8 cellular contexts compared by ENCODE assay signal in the genomic region with DNA sequence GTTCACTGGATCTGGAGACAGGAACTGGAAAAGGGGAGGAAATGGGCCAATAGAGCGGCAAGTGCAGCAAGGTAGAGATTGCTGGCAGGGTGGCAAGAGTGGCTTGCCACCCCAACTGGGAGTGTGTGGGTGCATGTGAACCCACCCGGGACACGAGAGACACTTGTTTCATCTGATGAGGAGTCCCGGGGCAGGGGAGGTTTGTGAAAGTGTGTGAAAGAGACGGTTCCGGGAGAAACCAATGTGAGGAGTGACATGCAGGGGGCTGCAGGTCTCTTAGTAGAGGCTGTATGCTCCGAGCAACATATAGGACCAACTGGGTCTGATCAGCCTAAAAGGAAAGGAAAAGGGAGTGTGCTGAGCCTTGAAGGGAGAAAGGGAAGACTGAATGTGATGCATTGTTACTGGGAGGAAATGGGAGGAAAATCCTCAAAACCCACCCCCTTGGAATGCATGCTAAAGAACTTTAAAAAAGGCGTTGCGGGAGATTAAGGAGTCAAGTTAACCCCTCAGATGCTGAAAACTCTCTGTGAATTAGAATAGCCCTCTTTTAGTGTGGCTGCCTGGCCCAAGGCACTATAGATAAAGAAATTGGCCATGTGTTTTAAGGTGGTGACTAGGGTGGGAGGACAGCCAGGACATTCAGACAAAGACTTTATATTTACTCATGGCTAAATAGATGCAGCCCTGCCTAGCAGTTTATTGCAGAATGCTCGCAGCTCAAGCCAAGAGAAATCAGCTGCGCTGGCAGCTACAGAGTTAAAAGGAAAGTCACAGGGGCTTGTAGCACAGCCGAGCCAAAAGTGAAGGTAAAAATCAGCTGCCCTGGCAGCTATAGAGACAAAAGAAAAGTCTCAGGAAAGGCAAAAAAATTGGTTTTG. TPM values are rescaled to one million over a fixed set of nuclear protein-coding genes. Genes with fewer than 3 reads are reported as not detected.
DNase-seq lines count a peak whose midpoint lies in the region; ATAC-seq and TF ChIP-seq lines count a peak whose summit lies in the region.

No MANE protein-coding gene starts in this region.

- peaks cover 19% of the 10 kb centered on the region for H3K4me1 ChIP-seq in BE2C

- no peaks in the 10 kb centered on the region for H3K36me3 ChIP-seq in BE2C

- TF ChIP-seq CTCF in BE2C (IDR thresholded peaks at IDR 0.05; ENCODE audit: low read depth, low read length), result no peak
- TF ChIP-seq CTCF in astrocyte of the cerebellum (IDR thresholded peaks at IDR 0.05; ENCODE audit: low read depth, low read length, missing control alignments), result no peak

- no peaks in the 10 kb centered on the region for H3K9me3 ChIP-seq in BE2C

- DNase-seq in BE2C (no peak), astrocyte of the cerebellum (ENCODE audit: low read depth) (no peak), left kidney (ENCODE audit: low read depth, low spot score) (peak; percentile 81), middle frontal gyrus (ENCODE audit: extremely low spot score, low spot score) (no peak)
- DNase-seq in stimulated activated CD4-positive, alpha-beta T cell treated with anti-CD3 and anti-CD28 coated beads, Interleukin-4, amount 100 ng/mL, for 24 hours, result no peak

- ATAC-seq in HG02759 (IDR thresholded peaks at IDR 0.05; ENCODE audit: unreplicated experiment) (peak; percentile 51), GM19455 (IDR thresholded peaks at IDR 0.05; ENCODE audit: unreplicated experiment) (no peak), HG03460 (IDR thresholded peaks at IDR 0.05; ENCODE audit: unreplicated experiment) (no peak)

- in situ Hi-C loops in astrocyte of the cerebellum (cut with HindIII; ENCODE audit: low sequenced_read_pairs), result no loop called here

- H3K4me3 ChIP-seq in BE2C (ENCODE audit: low read depth, low read length), result peak overlapping the region; percentile 39
- H3K4me3 ChIP-seq in astrocyte of the cerebellum (ENCODE audit: low read depth, low read length), result peak overlapping the region; percentile 42

- no peaks in the 10 kb centered on the region for H3K27me3 ChIP-seq in BE2C

RNA-seq across cellular contexts. Expression of gene SLC9C1, which starts 9.1 kb away (rescaled TPM):
- not detected for polyA plus RNA-seq in BE2C (2012; ENCODE audit: insufficient read depth, insufficient read length, low read depth)

RNA-seq across cellular contexts. Expression of gene CD200, which starts 29.8 kb away (rescaled TPM):
- 18.2 TPM for polyA plus RNA-seq in BE2C (2012; ENCODE audit: insufficient read depth, insufficient read length, low read depth)
